ENCODE assay signal across 8 cellular contexts in genomic region chr5:98929123-98929981, GRCh38. TPM values are rescaled to one million over a fixed set of nuclear protein-coding genes. Genes with fewer than 3 reads are reported as not detected.
DNase-seq lines count a peak whose midpoint lies in the region; ATAC-seq, FAIRE-seq and TF ChIP-seq lines count a peak whose summit lies in the region.

No MANE protein-coding gene starts in this region.

- ATAC-seq in GM18861 (IDR thresholded peaks at IDR 0.05; ENCODE audit: unreplicated experiment) (peak; percentile 61), HG03095 (IDR thresholded peaks at IDR 0.05; ENCODE audit: unreplicated experiment) (peak; percentile 54)

- H3K9me3 ChIP-seq in small intestine (ENCODE audit: control insufficient read depth, low read depth), result no peaks in the 10 kb centered on the region

- WGBS in small intestine, 3 donors, result 0% methylated on average over 68 to 71 of the region's 71 CpGs

- peaks cover 72% of the 10 kb centered on the region for H3K79me2 ChIP-seq in ACC112 (ENCODE audit: control insufficient read depth, insufficient read depth, low read length, unreplicated experiment)

- peak; percentile 85 for DNase-seq in NCI-H2171 treated with DMSO at 0.1 percent for 48 hours (lab: John Stamatoyannopoulos, UW)
- DNase-seq in bronchial epithelial cell (ENCODE audit: low read depth), result peak; percentile 93
- DNase-seq in iPS-NIHi7 (ENCODE audit: extremely low spot score), result peak; percentile 80
- peak; percentile 82 for DNase-seq in small intestine

- FAIRE-seq in bronchial epithelial cell (lab: Jason Lieb, UNC), result peak; percentile 87
- no peak for FAIRE-seq in small intestine (lab: Jason Lieb, UNC)

- H3K27ac ChIP-seq in ACC112 (ENCODE audit: low read depth, low read length) (peak overlapping the region; percentile 100), small intestine (ENCODE audit: low read depth in 1 of 2, low read length in 1 of 2) (peak overlapping the region; percentile 99 to 100)

- no peak for TF ChIP-seq CTCF in WI38 (IDR thresholded peaks at IDR 0.05; ENCODE audit: low read depth, low read length)
- no peak for TF ChIP-seq CTCF in bronchial epithelial cell (IDR thresholded peaks at IDR 0.05; ENCODE audit: insufficient read depth, low read length, severe bottlenecking)

- H3K4me1 ChIP-seq in ACC112 (ENCODE audit: control insufficient read depth, insufficient read depth, low read length, unreplicated experiment) (peaks cover 16% of the 10 kb centered on the region), small intestine (ENCODE audit: control insufficient read depth in 2 of 2, insufficient read depth in 1 of 2, low read depth in 1 of 2, low read length in 1 of 2) (no peaks in the 10 kb centered on the region)

- H3K4me3 ChIP-seq in ACC112 (ENCODE audit: low read depth, low read length) (peak overlapping the region; percentile 90), WI38 (ENCODE audit: low read depth, low read length) (peak overlapping the region; percentile 86), bronchial epithelial cell (ENCODE audit: low read depth, low read length) (peak overlapping the region; percentile 72), small intestine (ENCODE audit: low read depth in 1 of 2, low read length in 2 of 2) (peak overlapping the region; percentile 51 to 88)

- H2AFZ ChIP-seq in ACC112 (ENCODE audit: low read length, unreplicated experiment), result no peak overlapping the region

- H3K36me3 ChIP-seq in ACC112 (ENCODE audit: insufficient read depth, low read length) (peaks cover 27% of the 10 kb centered on the region), bronchial epithelial cell (ENCODE audit: control insufficient read depth, insufficient read depth, low read length) (no peaks in the 10 kb centered on the region), small intestine (ENCODE audit: control insufficient read depth in 2 of 2, insufficient read depth in 2 of 2, low read length in 2 of 2) (peaks cover 0 to 2% of the 10 kb centered on the region in 2 donors)

- H3K27me3 ChIP-seq in ACC112 (ENCODE audit: insufficient read depth, low read length) (no peaks in the 10 kb centered on the region), bronchial epithelial cell (ENCODE audit: control insufficient read depth, insufficient read depth, low read length) (no peaks in the 10 kb centered on the region), small intestine (ENCODE audit: control insufficient read depth in 2 of 2, insufficient read depth in 2 of 2, low read length in 2 of 2) (no peaks in the 10 kb centered on the region)

RNA-seq across cellular contexts. Expression of gene CHD1, which starts 0.5 kb away (rescaled TPM):
- 42.0 and 50.5 TPM in 2 replicates for total RNA-seq in bronchial epithelial cell
- polyA plus RNA-seq in small intestine, result 10 to 100 TPM; 10.6 to 23.5 (median 20.3) TPM

Comparison
In these comparisons a context has a peak if more than half of its experiments do, and no peak if none do; other contexts are left out.
1. Peak in every context shown above with its lines: DNase-seq, ATAC-seq, H3K4me3 ChIP-seq and H3K27ac ChIP-seq.